Comparison of ENCODE assay signal across 8 cellular contexts in the genomic region with DNA sequence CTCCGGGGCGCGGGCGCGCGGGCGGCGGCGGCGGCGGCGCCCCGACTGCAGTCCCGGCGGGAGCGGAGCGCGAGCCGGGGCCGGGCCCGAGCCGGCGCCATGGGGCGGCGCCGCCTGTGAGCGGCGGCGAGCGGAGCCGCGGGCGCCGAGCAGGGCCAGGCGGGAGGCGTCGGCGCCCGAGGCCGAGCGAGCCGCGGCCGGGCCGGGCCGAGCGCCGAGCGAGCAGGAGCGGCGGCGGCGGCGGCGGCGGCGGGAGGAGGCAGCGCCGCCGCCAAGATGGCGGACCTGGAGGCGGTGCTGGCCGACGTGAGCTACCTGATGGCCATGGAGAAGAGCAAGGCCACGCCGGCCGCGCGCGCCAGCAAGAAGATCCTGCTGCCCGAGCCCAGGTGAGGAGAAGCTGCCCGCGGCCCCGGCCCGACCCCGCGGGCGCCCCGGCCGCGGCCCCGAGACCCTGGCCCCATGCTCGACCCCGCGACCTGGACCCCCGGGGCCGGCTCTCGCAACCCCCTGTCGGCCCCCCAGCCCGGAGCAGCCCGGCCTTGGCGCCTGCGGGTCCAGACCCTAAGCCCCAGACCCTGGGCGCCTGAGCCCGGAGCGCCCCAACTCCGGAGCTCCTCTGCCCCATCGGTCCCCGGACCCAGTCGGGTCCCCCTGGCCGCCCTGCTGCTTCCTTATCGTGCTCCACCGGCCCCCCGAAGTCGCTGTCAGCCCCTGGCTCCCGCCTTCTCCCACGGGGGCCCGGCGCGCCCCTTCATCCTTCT. TPM values are rescaled to one million over a fixed set of nuclear protein-coding genes. Genes with fewer than 3 reads are reported as not detected.
A peak's percentile ranks its signal among the peaks of the same experiment; 100 is the strongest.
DNase-seq lines count a peak whose midpoint lies in the region; ATAC-seq and TF ChIP-seq lines count a peak whose summit lies in the region.

GRK2 (plus strand) TSS at position 50 of the 764 bp plus-strand sequence; CDS start at position 277, 227 bp downstream.

- peak within 1 kb of the TSS; percentile 88 to 99 (median 96) for H3K27ac Mint-ChIP-seq in naive B cell

- intact Hi-C loops in esophagus squamous epithelium (cut with DNase I), result loop anchor here (5.0 kb wide), 1 partner anchor 51 kb away; no protein-coding TSS in a partner anchor

- H3K9me3 ChIP-seq in MM.1S (replicated peaks; ENCODE audit: insufficient read depth, low read length) (no peaks in the 10 kb centered on the region), esophagus squamous epithelium (no peaks in the 10 kb centered on the region)

- H3F3A ChIP-seq in MM.1S (ENCODE audit: insufficient read depth, low read length), result peaks cover 25% of the 10 kb centered on the region

- H3K36me3 ChIP-seq in MM.1S (replicated peaks; ENCODE audit: insufficient read depth, low read length), result no peaks in the 10 kb centered on the region
- H3K36me3 ChIP-seq in esophagus squamous epithelium, result peaks cover 8 to 25% (median 15%) of the 10 kb centered on the region in 3 donors

- H3K4me1 ChIP-seq in MM.1S (ENCODE audit: low read length), result peaks cover 57% of the 10 kb centered on the region
- peaks cover 78 to 93% (median 87%) of the 10 kb centered on the region in 3 donors for H3K4me1 ChIP-seq in esophagus squamous epithelium

- H3K9me3 Mint-ChIP-seq in naive B cell, result no peaks in the 10 kb centered on the region

- peaks cover 5 to 13% of the 10 kb centered on the region in 2 donors for H3K36me3 Mint-ChIP-seq in naive B cell

- TF ChIP-seq CTCF in MM.1S (IDR thresholded peaks at IDR 0.05; ENCODE audit: low read length), result no peak
- TF ChIP-seq CTCF in WI38 (IDR thresholded peaks at IDR 0.05; ENCODE audit: low read depth, low read length), result no peak
- TF ChIP-seq CTCF in esophagus squamous epithelium (IDR thresholded peaks at IDR 0.05), result peak in 1 of 6 experiments; percentile 11

- H2AFZ ChIP-seq in MM.1S (ENCODE audit: low read length), result peak within 1 kb of the TSS; percentile 86

- 0% methylated on average over 6 of the region's 110 CpGs for WGBS in esophagus squamous epithelium, 2 donors

- H3K9ac ChIP-seq in MM.1S (ENCODE audit: low read length), result peak within 1 kb of the TSS; percentile 92

- peak within 1 kb of the TSS; percentile 95 to 100 (median 97) for H3K4me3 Mint-ChIP-seq in naive B cell

- peaks cover 57% of the 10 kb centered on the region for H3K79me2 ChIP-seq in MM.1S (ENCODE audit: low read length)

- peak within 1 kb of the TSS; percentile 81 for H3K4me3 ChIP-seq in MM.1S (ENCODE audit: low read length)
- H3K4me3 ChIP-seq in WI38 (ENCODE audit: low read depth, low read length), result peak within 1 kb of the TSS; percentile 84
- H3K4me3 ChIP-seq in esophagus squamous epithelium, result peak within 1 kb of the TSS; percentile 94 to 99 (median 96)

- H3K4me2 ChIP-seq in MM.1S (ENCODE audit: low read depth, low read length), result peak within 1 kb of the TSS; percentile 90

- H3K4me1 Mint-ChIP-seq in naive B cell, result peaks cover 58 to 81% (median 72%) of the 10 kb centered on the region in 3 donors

- H3K27me3 ChIP-seq in MM.1S (replicated peaks; ENCODE audit: insufficient read depth, low read length) (no peaks in the 10 kb centered on the region), esophagus squamous epithelium (no peaks in the 10 kb centered on the region)

- peaks cover 0 to 7% (median 4%) of the 10 kb centered on the region in 3 donors for H3K27me3 Mint-ChIP-seq in naive B cell

- DNase-seq in AG08396 (ENCODE audit: low spot score) (peak; percentile 80), MM.1S (peak; percentile 55), esophagus squamous epithelium (lab: John Stamatoyannopoulos, UW) (no peak), naive B cell (no peak), NK-92 (lab: John Stamatoyannopoulos, UW; ENCODE audit: unreplicated experiment) (no peak)

- H3K27ac ChIP-seq in MM.1S (ENCODE audit: low read length), result peak within 1 kb of the TSS; percentile 94
- peak within 1 kb of the TSS; percentile 93 to 98 (median 96) for H3K27ac ChIP-seq in esophagus squamous epithelium

- peak; percentile 8 for ATAC-seq in GM18511 (IDR thresholded peaks at IDR 0.05; ENCODE audit: unreplicated experiment)
- peak; percentile 44 to 45 for ATAC-seq in naive B cell (ENCODE audit: low read depth in 2 of 2)
- ATAC-seq in GM18873 (IDR thresholded peaks at IDR 0.05; ENCODE audit: low FRiP score, unreplicated experiment), result no peak

- peaks cover 26% of the 10 kb centered on the region for H4K20me1 ChIP-seq in MM.1S (ENCODE audit: insufficient read depth, low read length)

- H3K9me2 ChIP-seq in MM.1S (replicated peaks; ENCODE audit: insufficient read depth, low read length), result no peaks in the 10 kb centered on the region

- no peak for TF ChIP-seq POLR2A in esophagus squamous epithelium (IDR thresholded peaks at IDR 0.05)

RNA-seq across cellular contexts. Expression of gene GRK2, which starts in this region (rescaled TPM):
- total RNA-seq in esophagus squamous epithelium, result 10 to 100 TPM; 54.1 to 93.2 (median 68.5) TPM
- 10 to 100 TPM; 17.9 to 63.4 (median 31.7) TPM for polyA plus RNA-seq in naive B cell (ENCODE audit: low read depth in 6 of 6)

Comparison
In these comparisons a context has a peak if more than half of its experiments do, and no peak if none do; other contexts are left out.
1. DNase-seq: peak in AG08396 (single experiment) and MM.1S (single experiment); none in esophagus squamous epithelium (single experiment), naive B cell (single experiment) and NK-92 (single experiment).
2. Peak in every context shown above with its lines, with median percentiles within 50 percentile points of each other: H3K4me3 ChIP-seq.